Comparison of ENCODE assay signal across 8 cellular contexts in the genomic region with DNA sequence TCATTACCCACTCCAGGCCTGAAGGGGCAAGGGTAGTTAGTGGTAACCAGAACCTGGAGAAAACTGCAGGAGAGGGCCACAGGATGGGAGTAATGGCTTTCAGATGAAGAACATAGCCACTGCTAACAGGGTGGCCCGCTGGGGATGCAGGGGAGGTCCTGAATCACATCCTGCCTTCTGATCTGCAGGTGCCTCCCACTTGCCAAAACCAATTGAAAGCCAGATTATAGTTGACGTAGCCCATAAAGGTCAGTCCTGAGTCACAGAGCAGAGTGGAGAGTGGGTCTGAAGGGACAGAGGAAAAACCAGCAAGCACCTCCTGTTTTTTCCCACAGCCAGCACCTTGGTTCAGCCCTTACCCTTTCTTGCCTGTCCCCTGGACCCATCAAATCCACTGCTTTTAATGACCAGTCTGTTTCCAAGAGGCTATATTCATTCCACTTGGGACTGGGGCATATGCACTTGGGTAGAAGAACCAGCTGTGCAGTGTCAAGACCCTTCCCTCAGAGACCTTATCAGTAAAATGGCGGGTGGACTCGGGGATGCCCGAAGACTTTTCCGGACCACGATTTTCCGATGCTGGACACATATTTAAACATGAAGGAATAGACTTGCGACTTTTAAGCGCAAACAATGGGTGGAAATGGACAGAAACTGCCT.
DNase-seq lines count a peak whose midpoint lies in the region; ATAC-seq lines count a peak whose summit lies in the region.

No MANE protein-coding gene starts in this region.

- H3K4me1 Mint-ChIP-seq in T-helper 1 cell treated with Interleukin-12 subunit alpha and Interleukin-12 subunit beta and Interleukin-4 antibody, amounts not matched to agents 30 μg/mL and 1 μg/mL, for 36 hours (ENCODE audit: low read depth) = peaks cover 20% of the 10 kb centered on the region

- peaks cover 60% of the 10 kb centered on the region for H3K27me3 Mint-ChIP-seq in T-helper 1 cell treated with Interleukin-12 subunit alpha and Interleukin-12 subunit beta and Interleukin-4 antibody, amounts not matched to agents 30 μg/mL and 1 μg/mL, for 36 hours (ENCODE audit: low read depth)

- H3K27ac ChIP-seq in cingulate gyrus (ENCODE audit: low read depth, low read length) = peak overlapping the region; percentile 22

- peaks cover 5% of the 10 kb centered on the region for H3K36me3 Mint-ChIP-seq in T-helper 1 cell treated with Interleukin-12 subunit alpha and Interleukin-12 subunit beta and Interleukin-4 antibody, amounts not matched to agents 30 μg/mL and 1 μg/mL, for 36 hours (ENCODE audit: low read depth)

- H3K9me3 Mint-ChIP-seq in T-helper 1 cell treated with Interleukin-12 subunit alpha and Interleukin-12 subunit beta and Interleukin-4 antibody, amounts not matched to agents 30 μg/mL and 1 μg/mL, for 36 hours = peaks cover 5% of the 10 kb centered on the region

- peak; percentile 15 for DNase-seq in ELF-1 (ENCODE audit: low read depth, low spot score)
- peak; percentile 66 for DNase-seq in HS-27A (ENCODE audit: low read depth)
- peak; percentile 57 for DNase-seq in left kidney (ENCODE audit: low read depth, low spot score)
- DNase-seq in stimulated activated CD4-positive, alpha-beta T cell treated with anti-CD3 and anti-CD28 coated beads, Interleukin-4, amount 100 ng/mL, for 4 hours = peak; percentile 8 to 36
- DNase-seq in central memory CD4-positive, alpha-beta T cell = no peak

- H3K4me3 Mint-ChIP-seq in T-helper 1 cell treated with Interleukin-12 subunit alpha and Interleukin-12 subunit beta and Interleukin-4 antibody, amounts not matched to agents 30 μg/mL and 1 μg/mL, for 36 hours = peak overlapping the region; percentile 83

- ATAC-seq in HG02678 (IDR thresholded peaks at IDR 0.05; ENCODE audit: unreplicated experiment) = no peak

- H3K27ac Mint-ChIP-seq in T-helper 1 cell treated with Interleukin-12 subunit alpha and Interleukin-12 subunit beta and Interleukin-4 antibody, amounts not matched to agents 30 μg/mL and 1 μg/mL, for 36 hours = peak overlapping the region; percentile 68
